In the genomic region with DNA sequence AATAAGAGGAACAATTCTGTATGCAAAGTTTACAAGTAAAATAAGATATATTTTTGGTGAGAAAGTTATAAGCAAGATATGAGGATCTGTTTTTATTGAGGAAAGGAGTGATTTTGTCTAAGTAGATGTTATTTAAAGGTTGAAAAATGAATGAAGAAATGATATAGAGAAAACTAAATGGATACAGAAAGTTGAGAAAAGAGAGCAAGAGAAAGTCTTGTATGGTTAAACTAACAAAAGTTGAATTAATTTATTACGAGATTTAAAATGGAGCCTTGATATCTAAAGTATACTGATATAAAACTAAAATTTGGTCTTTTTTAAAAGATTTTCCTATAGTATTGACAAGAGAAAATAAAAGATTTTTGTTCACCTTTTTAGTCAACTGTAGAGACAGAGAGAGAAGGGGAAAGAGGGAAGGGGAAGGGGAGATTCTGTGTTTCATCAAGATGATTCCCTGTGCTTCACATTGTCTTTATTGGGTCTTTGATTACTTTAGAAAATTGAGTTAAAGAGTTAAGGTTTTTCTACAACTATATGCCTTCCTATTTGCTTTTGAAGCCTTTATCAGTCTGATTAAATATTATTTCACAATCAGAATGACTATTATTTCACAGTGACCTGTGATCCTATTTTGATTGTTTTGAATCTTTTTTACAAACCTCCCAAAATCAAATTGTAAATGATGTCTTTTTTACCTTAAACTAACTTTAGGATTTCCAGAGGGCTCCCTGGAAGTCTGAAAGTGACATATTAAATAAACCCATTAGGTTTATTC, we compare ENCODE assay signal across 22 cellular contexts. TPM values are rescaled to one million over a fixed set of nuclear protein-coding genes. Genes with fewer than 3 reads are reported as not detected.
DNase-seq lines count a peak whose midpoint lies in the region; ATAC-seq, FAIRE-seq and TF ChIP-seq lines count a peak whose summit lies in the region.
"Had no signal": no experiment of that assay in that cellular context is flagged by ENCODE, and none has a peak within 500 bp of the region (broad histone marks: within the 10 kb centered on the region; RNA-seq: fewer than 3 reads in every experiment).

No MANE protein-coding gene starts in this region.

- POLR2A ChIA-PET in HEK293 (lab: Yijun Ruan, JAX), result no interaction called here

- no peaks in the 10 kb centered on the region for H3K27me3 ChIP-seq in pancreas

- H3K36me3 ChIP-seq in HEK293 (ENCODE audit: control insufficient read depth in 2 of 2, insufficient read depth in 1 of 2, low read length in 2 of 2) (no peaks in the 10 kb centered on the region), pancreas (no peaks in the 10 kb centered on the region)

- H3K4me1 ChIP-seq in HEK293 (ENCODE audit: control insufficient read depth, insufficient read depth, low read length) (peaks cover 3% of the 10 kb centered on the region), pancreas (peaks cover 7 to 25% (median 22%) of the 10 kb centered on the region in 3 donors)

- intact Hi-C loops in pancreas (cut with DNase I), result no loop called here

- CTCF ChIA-PET in HEK293 (lab: Yijun Ruan, JAX), result no interaction called here

- in situ Hi-C loops in GM13976 (cut with MboI; ENCODE audit: low sequenced_read_pairs, unreplicated experiment), result no loop called here

- H3K9me3 ChIP-seq in HEK293 (ENCODE audit: control insufficient read depth, insufficient read depth, low read depth, low read length), result no peaks in the 10 kb centered on the region
- no peaks in the 10 kb centered on the region for H3K9me3 ChIP-seq in pancreas
- H3K9me3 ChIP-seq: Caco-2 had no signal

- FAIRE-seq in A204.1 (lab: Jason Lieb, UNC) (peak; percentile 11), frontal cortex (lab: Jason Lieb, UNC) (peak; percentile 24), pancreas (lab: Jason Lieb, UNC) (peak; percentile 54)
- FAIRE-seq: D721Med, G401.6, GM12891, GM18507, H54, HTR-8/SVneo had no signal

- DNase-seq in frontal cortex (ENCODE audit: low spot score in 2 of 2) (no peak), pancreas (no peak), GM13976 (ENCODE audit: low spot score) (no peak)
- no peak for DNase-seq in stimulated activated CD4-positive, alpha-beta T cell treated with anti-CD3 and anti-CD28 coated beads, Interleukin-2, amount 100 ng/mL, for 24 hours
- DNase-seq: 8988T; AML-193; Caco-2; CD4-positive, alpha-beta T cell; HCEC 1CT; HFFc6; KG1 had no signal

- H3K4me3 ChIP-seq in HEK293 (ENCODE audit: low read depth, low read length), result no peak overlapping the region
- H3K4me3 ChIP-seq in pancreas, result no peak overlapping the region
- H3K4me3 ChIP-seq: GM23338 had no signal

- no peak for TF ChIP-seq CTCF in HEK293 (tag by site-specific recombination; IDR thresholded peaks at IDR 0.05)
- TF ChIP-seq CTCF in pancreas (IDR thresholded peaks at IDR 0.05), result no peak
- no peak for TF ChIP-seq CTCF in GM13976 (IDR thresholded peaks at IDR 0.05; ENCODE audit: borderline replicate concordance, control extremely low read depth, extremely low read depth, insufficient read depth, missing control alignments)

- ATAC-seq in pancreas (no peak), GM21576 (IDR thresholded peaks at IDR 0.05; ENCODE audit: unreplicated experiment) (no peak)
- ATAC-seq: GM23338 had no signal

- WGBS in pancreas, 2 donors, result 55 to 64% methylated on average over 1 of the region's 1 CpG

- H3K27ac ChIP-seq in HEK293 (ENCODE audit: extremely low read depth, low read depth, low read length) (no peak overlapping the region), pancreas (no peak overlapping the region)
- H3K27ac ChIP-seq: C4-2B had no signal

TF ChIP-seq in HEK293, 187 proteins besides CTCF, POLR2A, EP300 and RAD21:
- TF ChIP-seq, protein P1, sequence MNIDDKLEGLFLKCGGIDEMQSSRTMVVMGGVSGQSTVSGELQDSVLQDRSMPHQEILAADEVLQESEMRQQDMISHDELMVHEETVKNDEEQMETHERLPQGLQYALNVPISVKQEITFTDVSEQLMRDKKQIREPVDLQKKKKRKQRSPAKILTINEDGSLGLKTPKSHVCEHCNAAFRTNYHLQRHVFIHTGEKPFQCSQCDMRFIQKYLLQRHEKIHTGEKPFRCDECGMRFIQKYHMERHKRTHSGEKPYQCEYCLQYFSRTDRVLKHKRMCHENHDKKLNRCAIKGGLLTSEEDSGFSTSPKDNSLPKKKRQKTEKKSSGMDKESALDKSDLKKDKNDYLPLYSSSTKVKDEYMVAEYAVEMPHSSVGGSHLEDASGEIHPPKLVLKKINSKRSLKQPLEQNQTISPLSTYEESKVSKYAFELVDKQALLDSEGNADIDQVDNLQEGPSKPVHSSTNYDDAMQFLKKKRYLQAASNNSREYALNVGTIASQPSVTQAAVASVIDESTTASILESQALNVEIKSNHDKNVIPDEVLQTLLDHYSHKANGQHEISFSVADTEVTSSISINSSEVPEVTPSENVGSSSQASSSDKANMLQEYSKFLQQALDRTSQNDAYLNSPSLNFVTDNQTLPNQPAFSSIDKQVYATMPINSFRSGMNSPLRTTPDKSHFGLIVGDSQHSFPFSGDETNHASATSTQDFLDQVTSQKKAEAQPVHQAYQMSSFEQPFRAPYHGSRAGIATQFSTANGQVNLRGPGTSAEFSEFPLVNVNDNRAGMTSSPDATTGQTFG (tag by site-specific recombination; IDR thresholded peaks at IDR 0.05; ENCODE audit: borderline replicate concordance), result no peak
- TF ChIP-seq ZNF654 (tag by site-specific recombination; IDR thresholded peaks at IDR 0.05; ENCODE audit: low read depth) (no peak), ZBTB20 (tag by site-specific recombination; IDR thresholded peaks at IDR 0.05) (no peak), ZNF837 (tag by site-specific recombination; IDR thresholded peaks at IDR 0.05) (no peak), BCL11A (tag by site-specific recombination; IDR thresholded peaks at IDR 0.05; ENCODE audit: low read depth) (no peak), PRDM1 (tag by site-specific recombination; IDR thresholded peaks at IDR 0.05) (peak; percentile 93)
TF ChIP-seq in HEK293: peak in this region for 1.

RNA-seq across cellular contexts. Expression of a gene that starts 10.7 kb away (rescaled TPM):
- total RNA-seq in frontal cortex, result 50.5 TPM
- 10 to 100 TPM; 17.3 to 31.6 (median 24.3) TPM for total RNA-seq in pancreas
- polyA plus RNA-seq in pancreas, result 10 to 100 TPM; 12.7 to 17.3 TPM
